ENCODE assay signal across 24 cellular contexts in genomic region chrX:39599339-39599738, GRCh38.
A peak's percentile ranks its signal among the peaks of the same experiment; 100 is the strongest.
DNase-seq lines count a peak whose midpoint lies in the region; ATAC-seq lines count a peak whose summit lies in the region.
"Had no signal": no experiment of that assay in that cellular context is flagged by ENCODE, and none has a peak within 500 bp of the region (broad histone marks: within the 10 kb centered on the region; RNA-seq: fewer than 3 reads in every experiment).

No MANE protein-coding gene starts in this region.

- no peak overlapping the region for H4K8ac ChIP-seq in trophoblast cell (ENCODE audit: low read depth, low read length)

- no peak overlapping the region for H2AFZ ChIP-seq in trophoblast cell (ENCODE audit: insufficient read depth, low read length, poor library complexity)

- DNase-seq in NCI-H748 (lab: John Stamatoyannopoulos, UW; ENCODE audit: unreplicated experiment) (peak; percentile 64), NCI-H748 treated with DMSO at 0.1 percent for 48 hours (lab: John Stamatoyannopoulos, UW) (no peak), NCI-H146 treated with DMSO at 0.1 percent for 48 hours (lab: John Stamatoyannopoulos, UW; ENCODE audit: unreplicated experiment) (peak; percentile 65), SHP77 (lab: John Stamatoyannopoulos, UW) (peak; percentile 39 to 72), trophoblast cell (no peak), SIG-M5 treated with dmso at 0.1 percent for 504 hours (lab: John Stamatoyannopoulos, UW; ENCODE audit: unreplicated experiment) (no peak)
- DNase-seq in stimulated activated CD4-positive, alpha-beta T cell treated with anti-CD3 and anti-CD28 coated beads, Interleukin-1b, Interleukin-23, amount 100 ng/mL, for 48 hours: no peak
- DNase-seq: CD8-positive, alpha-beta memory T cell; EL; GF-D8; MG63; NCI-H1048; NCI-H1436 treated with DMSO at 0.1 percent for 48 hours; NCI-H2029 treated with DMSO at 0.1 percent for 48 hours; NCI-H2171 treated with DMSO at 0.1 percent for 48 hours; NCI-H446; PC-3; SJCRH30; T-cell had no signal

- H3K9me3 ChIP-seq in trophoblast cell (ENCODE audit: insufficient read depth, low read depth, low read length): no peaks in the 10 kb centered on the region
- H3K9me3 ChIP-seq: MG63, SJCRH30 had no signal

- no peak overlapping the region for H2AK5ac ChIP-seq in trophoblast cell (ENCODE audit: low read length)

- ATAC-seq in HG02885 (IDR thresholded peaks at IDR 0.05; ENCODE audit: poor library complexity, unreplicated experiment): no peak
- ATAC-seq: HepG2, K562, PC-3, T-cell had no signal

- no peak overlapping the region for H3K14ac ChIP-seq in trophoblast cell (ENCODE audit: low read length)

- H4K91ac ChIP-seq in trophoblast cell (ENCODE audit: low read depth, low read length): no peak overlapping the region

- H3K4me1 ChIP-seq in trophoblast cell (ENCODE audit: control insufficient read depth in 1 of 2, insufficient read depth in 2 of 2, low read length in 2 of 2): peaks cover 0 to 3% of the 10 kb centered on the region in 2 experiments

- no peak overlapping the region for H3K4me3 ChIP-seq in trophoblast cell (ENCODE audit: low read depth, low read length)
- H3K4me3 ChIP-seq: K562, MG63, SJCRH30 had no signal

- H3K79me1 ChIP-seq in trophoblast cell (ENCODE audit: low read length): no peaks in the 10 kb centered on the region

- H3K36me3 ChIP-seq in trophoblast cell (ENCODE audit: control insufficient read depth in 1 of 2, insufficient read depth in 2 of 2, low read length in 2 of 2): no peaks in the 10 kb centered on the region
- H3K36me3 ChIP-seq: MG63, SJCRH30 had no signal

- no peaks in the 10 kb centered on the region for H3K79me2 ChIP-seq in trophoblast cell (ENCODE audit: control insufficient read depth, insufficient read depth, low read length, poor library complexity)

- H3K18ac ChIP-seq in trophoblast cell (ENCODE audit: low read length): no peak overlapping the region

- H3K4me2 ChIP-seq in trophoblast cell (ENCODE audit: low read length): no peak overlapping the region

- H2BK120ac ChIP-seq in trophoblast cell (ENCODE audit: insufficient read depth, low read length, poor library complexity): no peak overlapping the region

- no peak overlapping the region for H3K4ac ChIP-seq in trophoblast cell (ENCODE audit: low read depth, low read length)

- H2BK12ac ChIP-seq in trophoblast cell (ENCODE audit: low read length): no peak overlapping the region

- H4K12ac ChIP-seq in trophoblast cell (ENCODE audit: low read depth, low read length): peak overlapping the region; percentile 7

- no CpG with 5 or more reads among the region's 6 CpGs for WGBS in trophoblast cell (ENCODE audit: extremely low coverage, insufficient coverage, insufficient read length)

- no peak overlapping the region for H2BK5ac ChIP-seq in trophoblast cell (ENCODE audit: low read depth, low read length, poor library complexity)

- H3K27ac ChIP-seq in trophoblast cell (ENCODE audit: low read depth, low read length): no peak overlapping the region
- H3K27ac ChIP-seq: C4-2B, HL-60, SJCRH30 had no signal

- no peaks in the 10 kb centered on the region for H3K27me3 ChIP-seq in trophoblast cell (ENCODE audit: insufficient read depth, low read length)
- H3K27me3 ChIP-seq: MG63, SJCRH30 had no signal

- no peak overlapping the region for H3K23ac ChIP-seq in trophoblast cell (ENCODE audit: low read length)

- H3K9ac ChIP-seq in trophoblast cell (ENCODE audit: low read length): no peak overlapping the region

Comparison
In these comparisons a context has a peak if more than half of its experiments do, and no peak if none do; other contexts are left out.
1. DNase-seq: peak in NCI-H748 (single experiment), NCI-H146 treated with DMSO at 0.1 percent for 48 hours (single experiment) and SHP77 (2 of 2); none in NCI-H748 treated with DMSO at 0.1 percent for 48 hours (single experiment), trophoblast cell (0 of 2), SIG-M5 treated with dmso at 0.1 percent for 504 hours (single experiment) and stimulated activated CD4-positive, alpha-beta T cell treated with anti-CD3 and anti-CD28 coated beads, Interleukin-1b, Interleukin-23, amount 100 ng/mL, for 48 hours (single experiment).